21 cellular contexts compared by ENCODE assay signal in genomic region chr20:32192698-32193097, GRCh38. TPM values are rescaled to one million over a fixed set of nuclear protein-coding genes. Genes with fewer than 3 reads are reported as not detected.
DNase-seq lines count a peak whose midpoint lies in the region; ATAC-seq and TF ChIP-seq lines count a peak whose summit lies in the region.
"Had no signal": no experiment of that assay in that cellular context is flagged by ENCODE, and none has a peak within 500 bp of the region (broad histone marks: within the 10 kb centered on the region; RNA-seq: fewer than 3 reads in every experiment).

No MANE protein-coding gene starts in this region.

- H3K9me3 ChIP-seq in cardiac muscle cell (ENCODE audit: low read depth): no peaks in the 10 kb centered on the region
- H3K9me3 ChIP-seq in lung (ENCODE audit: control insufficient read depth in 2 of 2, insufficient read depth in 1 of 2, low read length in 1 of 2): no peaks in the 10 kb centered on the region
- no peaks in the 10 kb centered on the region for H3K9me3 ChIP-seq in SJCRH30 (replicated peaks)
- H3K9me3 ChIP-seq: adrenal gland, heart left ventricle, neutrophil had no signal

- ATAC-seq in Right ventricle myocardium inferior (no peak), lung (ENCODE audit: insufficient read depth, low FRiP score) (no peak), HG03045 (IDR thresholded peaks at IDR 0.05; ENCODE audit: unreplicated experiment) (no peak)
- ATAC-seq in activated T-helper 17 cell treated with anti-CD3 and anti-CD28 coated beads, Interleukin-2, amount 50 U/mL, for 72 hours (replicated peaks): no peak
- ATAC-seq: T-cell had no signal

- DNase-seq in cardiac muscle cell (ENCODE audit: low read depth in 1 of 2, low spot score in 1 of 2) (no peak), Right ventricle myocardium inferior (ENCODE audit: missing footprints) (no peak), lung (ENCODE audit: low spot score) (peak; percentile 64), type B pancreatic cell (ENCODE audit: extremely low spot score, unreplicated experiment) (no peak), H7 (no peak), SJCRH30 (no peak)
- DNase-seq: activated CD4-positive, alpha-beta T cell treated with anti-CD3 and anti-CD28 coated beads, Interleukin-2, amount 50 U/mL, for 1 hour; activated T-cell treated with anti-CD3 and anti-CD28 coated beads, Interleukin-2, amount 50 U/mL, for 48 hours; central memory CD4-positive, alpha-beta T cell; HCEC 1CT; heart left ventricle; immature natural killer cell; KG1; NCI-H2081 treated with DMSO at 0.1 percent for 48 hours; NCI-H510A; stimulated activated naive CD4-positive, alpha-beta T cell; T-cell had no signal

- H3K36me3 Mint-ChIP-seq in activated T-helper 17 cell treated with anti-CD3 and anti-CD28 coated beads, Interleukin-2, amount 50 U/mL, for 72 hours (ENCODE audit: low read depth): peaks cover 85% of the 10 kb centered on the region
- peaks cover 36% of the 10 kb centered on the region for H3K36me3 Mint-ChIP-seq in type B pancreatic cell

- peaks cover 31% of the 10 kb centered on the region for H3K4me1 Mint-ChIP-seq in activated T-helper 17 cell treated with anti-CD3 and anti-CD28 coated beads, Interleukin-2, amount 50 U/mL, for 72 hours
- peaks cover 36% of the 10 kb centered on the region for H3K4me1 Mint-ChIP-seq in type B pancreatic cell (ENCODE audit: unreplicated experiment)

- H3K4me1 ChIP-seq in cardiac muscle cell (ENCODE audit: low read depth) (peaks cover 11% of the 10 kb centered on the region), lung (ENCODE audit: control insufficient read depth in 2 of 2, insufficient read depth in 2 of 2, low read length in 2 of 2) (peaks cover 0 to 26% of the 10 kb centered on the region in 2 donors), SJCRH30 (no peaks in the 10 kb centered on the region)

- no peak overlapping the region for H3K4me3 ChIP-seq in cardiac muscle cell
- H3K4me3 ChIP-seq in lung: no peak overlapping the region
- no peak overlapping the region for H3K4me3 ChIP-seq in H7 (ENCODE audit: insufficient read depth, low read depth, low read length)
- no peak overlapping the region for H3K4me3 ChIP-seq in SJCRH30
- H3K4me3 ChIP-seq: adrenal gland, heart left ventricle had no signal

- intact Hi-C loops in Right ventricle myocardium inferior (cut with DNase I): no loop called here

- H3K36me3 ChIP-seq in cardiac muscle cell (peaks cover 17% of the 10 kb centered on the region), lung (ENCODE audit: control insufficient read depth in 2 of 2, insufficient read depth in 2 of 2, low read length in 2 of 2) (peaks cover 0 to 27% of the 10 kb centered on the region in 2 donors), H7 (replicated peaks; ENCODE audit: control insufficient read depth, insufficient read depth, low read length) (peaks cover 20% of the 10 kb centered on the region), SJCRH30 (peaks cover 43% of the 10 kb centered on the region)

- no peaks in the 10 kb centered on the region for H3K27me3 Mint-ChIP-seq in activated T-helper 17 cell treated with anti-CD3 and anti-CD28 coated beads, Interleukin-2, amount 50 U/mL, for 72 hours
- no peaks in the 10 kb centered on the region for H3K27me3 Mint-ChIP-seq in type B pancreatic cell
- H3K27me3 Mint-ChIP-seq: T-cell had no signal

- WGBS in lung, 2 donors: 48 to 65% methylated on average over 3 of the region's 3 CpGs

- H3K27ac ChIP-seq in cardiac muscle cell (peak overlapping the region; percentile 7), lung (ENCODE audit: low read depth in 1 of 2, low read length in 1 of 2) (no peak overlapping the region), SJCRH30 (no peak overlapping the region)
- H3K27ac ChIP-seq: adrenal gland, neutrophil had no signal

- peak overlapping the region; percentile 28 for H3K27ac Mint-ChIP-seq in activated T-helper 17 cell treated with anti-CD3 and anti-CD28 coated beads, Interleukin-2, amount 50 U/mL, for 72 hours
- H3K27ac Mint-ChIP-seq in type B pancreatic cell: peak overlapping the region; percentile 24

- H3K27me3 ChIP-seq in cardiac muscle cell (no peaks in the 10 kb centered on the region), lung (ENCODE audit: control insufficient read depth, insufficient read depth) (no peaks in the 10 kb centered on the region), H7 (ENCODE audit: control insufficient read depth, insufficient read depth, low read length) (no peaks in the 10 kb centered on the region; the same call in 1 of the 2 replicates), SJCRH30 (no peaks in the 10 kb centered on the region)
- H3K27me3 ChIP-seq: adrenal gland, heart left ventricle had no signal

- H3K9me3 Mint-ChIP-seq in activated T-helper 17 cell treated with anti-CD3 and anti-CD28 coated beads, Interleukin-2, amount 50 U/mL, for 72 hours: no peaks in the 10 kb centered on the region
- H3K9me3 Mint-ChIP-seq in type B pancreatic cell: no peaks in the 10 kb centered on the region
- H3K9me3 Mint-ChIP-seq: immature natural killer cell, T-cell had no signal

- TF ChIP-seq CTCF in cardiac muscle cell (IDR thresholded peaks at IDR 0.05; ENCODE audit: low read depth, low read length) (no peak), lung (IDR thresholded peaks at IDR 0.05; ENCODE audit: control extremely low read depth, extremely low read depth) (no peak), type B pancreatic cell (conservative IDR thresholded peaks at IDR 0.05) (no peak)

- H3K4me3 Mint-ChIP-seq in activated T-helper 17 cell treated with anti-CD3 and anti-CD28 coated beads, Interleukin-2, amount 50 U/mL, for 72 hours: no peak overlapping the region
- no peak overlapping the region for H3K4me3 Mint-ChIP-seq in type B pancreatic cell
- H3K4me3 Mint-ChIP-seq: T-cell had no signal

RNA-seq across cellular contexts. Expression of gene PLAGL2, which starts 14.8 kb away (rescaled TPM):
- total RNA-seq in cardiac muscle cell (17.7 and 29.8 TPM in 2 replicates), Right ventricle myocardium inferior (6.0 TPM), lung (10 to 100 TPM; 14.5 to 15.8 TPM), type B pancreatic cell (ENCODE audit: low replicate concordance) (52.1 and 52.7 TPM in 2 replicates)
- polyA plus RNA-seq in cardiac muscle cell (18.3 and 29.3 TPM in 2 replicates), lung (10 to 100 TPM in 1 of 2 donors, 1 to 10 TPM in 1; 4.6 to 11.4 TPM)
- total RNA-seq in activated T-helper 17 cell treated with anti-CD3 and anti-CD28 coated beads, Interleukin-2, amount 50 U/mL, for 72 hours: 10 to 100 TPM; 61.9 to 93.1 TPM
- 8.5 and 10.0 TPM in 2 replicates for total RNA-seq in H7 (2014; rRNA removed; shearing (Covaris generic))
- total RNA-seq in SJCRH30 (2014; rRNA removed; shearing (Covaris generic)): 19.7 and 21.5 TPM in 2 replicates

RNA-seq across cellular contexts. Expression of gene POFUT1, which starts 15.0 kb away (rescaled TPM):
- 26.2 and 31.4 TPM in 2 replicates for total RNA-seq in cardiac muscle cell
- 21.2 and 25.1 TPM in 2 replicates for polyA plus RNA-seq in cardiac muscle cell
- total RNA-seq in Right ventricle myocardium inferior: 24.5 TPM
- total RNA-seq in activated T-helper 17 cell treated with anti-CD3 and anti-CD28 coated beads, Interleukin-2, amount 50 U/mL, for 72 hours: 10 to 100 TPM; 41.4 TPM
- 10 to 100 TPM; 23.1 to 37.1 TPM for total RNA-seq in lung
- 10 to 100 TPM in 1 of 2 donors, 1 to 10 TPM in 1; 9.0 to 20.3 TPM for polyA plus RNA-seq in lung
- total RNA-seq in type B pancreatic cell (ENCODE audit: low replicate concordance): 48.9 and 55.8 TPM in 2 replicates
- total RNA-seq in H7 (2014; rRNA removed; shearing (Covaris generic)): 25.9 and 40.3 TPM in 2 replicates
- total RNA-seq in SJCRH30 (2014; rRNA removed; shearing (Covaris generic)): 63.0 and 66.6 TPM in 2 replicates
